In the genomic region with DNA sequence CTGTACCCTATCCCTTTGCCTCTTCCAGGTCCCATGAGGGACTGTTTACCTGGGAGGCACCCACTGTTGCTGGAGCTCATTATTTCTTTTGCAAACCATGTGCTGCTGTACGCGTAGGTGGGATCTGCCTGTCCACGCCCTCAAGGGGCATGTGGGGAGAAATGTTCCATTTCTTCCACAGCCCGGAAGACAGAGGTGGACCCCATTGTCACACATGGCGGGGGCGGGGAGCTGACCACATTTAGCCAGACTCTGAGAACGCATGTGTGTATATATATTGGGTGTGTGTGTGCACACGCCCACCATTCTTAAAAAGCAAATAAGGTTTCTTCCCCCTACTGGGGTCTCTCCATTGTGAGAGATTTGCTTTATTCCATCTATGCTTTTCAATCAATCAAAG, we compare ENCODE assay signal across 1 cellular context.
TF ChIP-seq lines count a peak whose summit lies in the region.

No MANE protein-coding gene starts in this region.

TF ChIP-seq in GM23338, 12 proteins besides CTCF, POLR2A, EP300 and RAD21 (continued from another document):
- TF ChIP-seq, protein P1, sequence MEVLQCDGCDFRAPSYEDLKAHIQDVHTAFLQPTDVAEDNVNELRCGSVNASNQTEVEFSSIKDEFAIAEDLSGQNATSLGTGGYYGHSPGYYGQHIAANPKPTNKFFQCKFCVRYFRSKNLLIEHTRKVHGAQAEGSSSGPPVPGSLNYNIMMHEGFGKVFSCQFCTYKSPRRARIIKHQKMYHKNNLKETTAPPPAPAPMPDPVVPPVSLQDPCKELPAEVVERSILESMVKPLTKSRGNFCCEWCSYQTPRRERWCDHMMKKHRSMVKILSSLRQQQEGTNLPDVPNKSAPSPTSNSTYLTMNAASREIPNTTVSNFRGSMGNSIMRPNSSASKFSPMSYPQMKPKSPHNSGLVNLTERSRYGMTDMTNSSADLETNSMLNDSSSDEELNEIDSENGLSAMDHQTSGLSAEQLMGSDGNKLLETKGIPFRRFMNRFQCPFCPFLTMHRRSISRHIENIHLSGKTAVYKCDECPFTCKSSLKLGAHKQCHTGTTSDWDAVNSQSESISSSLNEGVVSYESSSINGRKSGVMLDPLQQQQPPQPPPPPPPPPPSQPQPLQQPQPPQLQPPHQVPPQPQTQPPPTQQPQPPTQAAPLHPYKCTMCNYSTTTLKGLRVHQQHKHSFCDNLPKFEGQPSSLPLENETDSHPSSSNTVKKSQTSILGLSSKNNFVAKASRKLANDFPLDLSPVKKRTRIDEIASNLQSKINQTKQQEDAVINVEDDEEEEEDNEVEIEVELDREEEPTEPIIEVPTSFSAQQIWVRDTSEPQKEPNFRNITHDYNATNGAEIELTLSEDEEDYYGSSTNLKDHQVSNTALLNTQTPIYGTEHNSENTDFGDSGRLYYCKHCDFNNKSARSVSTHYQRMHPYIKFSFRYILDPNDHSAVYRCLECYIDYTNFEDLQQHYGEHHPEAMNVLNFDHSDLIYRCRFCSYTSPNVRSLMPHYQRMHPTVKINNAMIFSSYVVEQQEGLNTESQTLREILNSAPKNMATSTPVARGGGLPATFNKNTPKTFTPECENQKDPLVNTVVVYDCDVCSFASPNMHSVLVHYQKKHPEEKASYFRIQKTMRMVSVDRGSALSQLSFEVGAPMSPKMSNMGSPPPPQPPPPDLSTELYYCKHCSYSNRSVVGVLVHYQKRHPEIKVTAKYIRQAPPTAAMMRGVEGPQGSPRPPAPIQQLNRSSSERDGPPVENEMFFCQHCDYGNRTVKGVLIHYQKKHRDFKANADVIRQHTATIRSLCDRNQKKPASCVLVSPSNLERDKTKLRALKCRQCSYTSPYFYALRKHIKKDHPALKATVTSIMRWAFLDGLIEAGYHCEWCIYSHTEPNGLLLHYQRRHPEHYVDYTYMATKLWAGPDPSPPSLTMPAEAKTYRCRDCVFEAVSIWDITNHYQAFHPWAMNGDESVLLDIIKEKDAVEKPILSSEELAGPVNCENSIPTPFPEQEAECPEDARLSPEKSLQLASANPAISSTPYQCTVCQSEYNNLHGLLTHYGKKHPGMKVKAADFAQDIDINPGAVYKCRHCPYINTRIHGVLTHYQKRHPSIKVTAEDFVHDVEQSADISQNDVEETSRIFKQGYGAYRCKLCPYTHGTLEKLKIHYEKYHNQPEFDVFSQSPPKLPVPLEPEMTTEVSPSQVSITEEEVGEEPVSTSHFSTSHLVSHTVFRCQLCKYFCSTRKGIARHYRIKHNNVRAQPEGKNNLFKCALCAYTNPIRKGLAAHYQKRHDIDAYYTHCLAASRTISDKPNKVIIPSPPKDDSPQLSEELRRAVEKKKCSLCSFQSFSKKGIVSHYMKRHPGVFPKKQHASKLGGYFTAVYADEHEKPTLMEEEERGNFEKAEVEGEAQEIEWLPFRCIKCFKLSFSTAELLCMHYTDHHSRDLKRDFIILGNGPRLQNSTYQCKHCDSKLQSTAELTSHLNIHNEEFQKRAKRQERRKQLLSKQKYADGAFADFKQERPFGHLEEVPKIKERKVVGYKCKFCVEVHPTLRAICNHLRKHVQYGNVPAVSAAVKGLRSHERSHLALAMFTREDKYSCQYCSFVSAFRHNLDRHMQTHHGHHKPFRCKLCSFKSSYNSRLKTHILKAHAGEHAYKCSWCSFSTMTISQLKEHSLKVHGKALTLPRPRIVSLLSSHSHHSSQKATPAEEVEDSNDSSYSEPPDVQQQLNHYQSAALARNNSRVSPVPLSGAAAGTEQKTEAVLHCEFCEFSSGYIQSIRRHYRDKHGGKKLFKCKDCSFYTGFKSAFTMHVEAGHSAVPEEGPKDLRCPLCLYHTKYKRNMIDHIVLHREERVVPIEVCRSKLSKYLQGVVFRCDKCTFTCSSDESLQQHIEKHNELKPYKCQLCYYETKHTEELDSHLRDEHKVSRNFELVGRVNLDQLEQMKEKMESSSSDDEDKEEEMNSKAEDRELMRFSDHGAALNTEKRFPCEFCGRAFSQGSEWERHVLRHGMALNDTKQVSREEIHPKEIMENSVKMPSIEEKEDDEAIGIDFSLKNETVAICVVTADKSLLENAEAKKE (CRISPR knock-in tag; IDR thresholded peaks at IDR 0.05) = no peak
- TF ChIP-seq, protein P2, sequence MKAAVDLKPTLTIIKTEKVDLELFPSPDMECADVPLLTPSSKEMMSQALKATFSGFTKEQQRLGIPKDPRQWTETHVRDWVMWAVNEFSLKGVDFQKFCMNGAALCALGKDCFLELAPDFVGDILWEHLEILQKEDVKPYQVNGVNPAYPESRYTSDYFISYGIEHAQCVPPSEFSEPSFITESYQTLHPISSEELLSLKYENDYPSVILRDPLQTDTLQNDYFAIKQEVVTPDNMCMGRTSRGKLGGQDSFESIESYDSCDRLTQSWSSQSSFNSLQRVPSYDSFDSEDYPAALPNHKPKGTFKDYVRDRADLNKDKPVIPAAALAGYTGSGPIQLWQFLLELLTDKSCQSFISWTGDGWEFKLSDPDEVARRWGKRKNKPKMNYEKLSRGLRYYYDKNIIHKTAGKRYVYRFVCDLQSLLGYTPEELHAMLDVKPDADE (IDR thresholded peaks at IDR 0.05) = no peak
- TF ChIP-seq ZNF114 (CRISPR knock-in tag; IDR thresholded peaks at IDR 0.05) (no peak), NANOG (IDR thresholded peaks at IDR 0.05; ENCODE audit: borderline replicate concordance) (no peak), ZNF331 (CRISPR knock-in tag; IDR thresholded peaks at IDR 0.05; ENCODE audit: low read depth) (no peak), EZH2phosphoT487 (IDR thresholded peaks at IDR 0.05; ENCODE audit: unreplicated experiment) (no peak), POLR2AphosphoS5 (IDR thresholded peaks at IDR 0.05; ENCODE audit: low read depth) (no peak)
- TF ChIP-seq, protein P3, sequence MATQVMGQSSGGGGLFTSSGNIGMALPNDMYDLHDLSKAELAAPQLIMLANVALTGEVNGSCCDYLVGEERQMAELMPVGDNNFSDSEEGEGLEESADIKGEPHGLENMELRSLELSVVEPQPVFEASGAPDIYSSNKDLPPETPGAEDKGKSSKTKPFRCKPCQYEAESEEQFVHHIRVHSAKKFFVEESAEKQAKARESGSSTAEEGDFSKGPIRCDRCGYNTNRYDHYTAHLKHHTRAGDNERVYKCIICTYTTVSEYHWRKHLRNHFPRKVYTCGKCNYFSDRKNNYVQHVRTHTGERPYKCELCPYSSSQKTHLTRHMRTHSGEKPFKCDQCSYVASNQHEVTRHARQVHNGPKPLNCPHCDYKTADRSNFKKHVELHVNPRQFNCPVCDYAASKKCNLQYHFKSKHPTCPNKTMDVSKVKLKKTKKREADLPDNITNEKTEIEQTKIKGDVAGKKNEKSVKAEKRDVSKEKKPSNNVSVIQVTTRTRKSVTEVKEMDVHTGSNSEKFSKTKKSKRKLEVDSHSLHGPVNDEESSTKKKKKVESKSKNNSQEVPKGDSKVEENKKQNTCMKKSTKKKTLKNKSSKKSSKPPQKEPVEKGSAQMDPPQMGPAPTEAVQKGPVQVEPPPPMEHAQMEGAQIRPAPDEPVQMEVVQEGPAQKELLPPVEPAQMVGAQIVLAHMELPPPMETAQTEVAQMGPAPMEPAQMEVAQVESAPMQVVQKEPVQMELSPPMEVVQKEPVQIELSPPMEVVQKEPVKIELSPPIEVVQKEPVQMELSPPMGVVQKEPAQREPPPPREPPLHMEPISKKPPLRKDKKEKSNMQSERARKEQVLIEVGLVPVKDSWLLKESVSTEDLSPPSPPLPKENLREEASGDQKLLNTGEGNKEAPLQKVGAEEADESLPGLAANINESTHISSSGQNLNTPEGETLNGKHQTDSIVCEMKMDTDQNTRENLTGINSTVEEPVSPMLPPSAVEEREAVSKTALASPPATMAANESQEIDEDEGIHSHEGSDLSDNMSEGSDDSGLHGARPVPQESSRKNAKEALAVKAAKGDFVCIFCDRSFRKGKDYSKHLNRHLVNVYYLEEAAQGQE (IDR thresholded peaks at IDR 0.05; ENCODE audit: unreplicated experiment) = no peak
